ENCODE assay signal across 10 cellular contexts in genomic region chr7:55128693-55129394, GRCh38.
DNase-seq lines count a peak whose midpoint lies in the region; ATAC-seq and TF ChIP-seq lines count a peak whose summit lies in the region.
"Had no signal": no experiment of that assay in that cellular context is flagged by ENCODE, and none has a peak within 500 bp of the region (broad histone marks: within the 10 kb centered on the region; RNA-seq: fewer than 3 reads in every experiment).

No MANE protein-coding gene starts in this region.

- TF ChIP-seq POLR2A in gastrocnemius medialis (IDR thresholded peaks at IDR 0.05), result no peak

- H3K9me3 ChIP-seq in SJSA1 (replicated peaks), result no peaks in the 10 kb centered on the region
- no peaks in the 10 kb centered on the region for H3K9me3 ChIP-seq in gastrocnemius medialis

- intact Hi-C loops in gastrocnemius medialis (cut with DNase I; ENCODE audit: low total_unique reads) (loop anchor here (5.0 kb wide), 1 partner anchor 37 kb away; no protein-coding TSS in a partner anchor), dorsolateral prefrontal cortex (cut with DNase I) (no loop called here)

- H3K27me3 ChIP-seq in SJSA1 (replicated peaks), result no peaks in the 10 kb centered on the region
- H3K27me3 ChIP-seq in gastrocnemius medialis, result no peaks in the 10 kb centered on the region
- no peaks in the 10 kb centered on the region for H3K27me3 ChIP-seq in dorsolateral prefrontal cortex

- H3K4me1 ChIP-seq in SJSA1 (replicated peaks) (peaks cover 72% of the 10 kb centered on the region), gastrocnemius medialis (peaks cover 80 to 94% of the 10 kb centered on the region in 2 donors)
- H3K4me1 ChIP-seq: parathyroid adenoma had no signal

- H3K36me3 ChIP-seq in SJSA1 (no peaks in the 10 kb centered on the region), gastrocnemius medialis (no peaks in the 10 kb centered on the region)

- no peak overlapping the region for H3K4me3 ChIP-seq in SJSA1
- H3K4me3 ChIP-seq in gastrocnemius medialis, result no peak overlapping the region
- H3K4me3 ChIP-seq in dorsolateral prefrontal cortex, result no peak overlapping the region

- DNase-seq in DMS79 treated with DMSO at 0.1 percent for 48 hours (lab: John Stamatoyannopoulos, UW) (peak; percentile 75), SJSA1 (ENCODE audit: low read depth in 1 of 2, low spot score in 2 of 2) (peak; percentile 86 to 91), glomerular visceral epithelial cell (ENCODE audit: extremely low spot score) (peak; percentile 57), gastrocnemius medialis (peak in 1 of 2 donors; percentile 53), dorsolateral prefrontal cortex (no peak), DMS153 treated with DMSO at 0.1 percent for 48 hours (lab: John Stamatoyannopoulos, UW; ENCODE audit: unreplicated experiment) (no peak)
- DNase-seq in activated effector memory CD4-positive, alpha-beta T cell treated with anti-CD3 and anti-CD28 coated beads, Interleukin-2, amount 50 U/mL, for 16 hours, result no peak
- DNase-seq: activated CD4-positive, alpha-beta T cell treated with anti-CD3 and anti-CD28 coated beads, Interleukin-2, amount 50 U/mL, for 1 hour had no signal

- H3K27ac ChIP-seq in SJSA1, result peak overlapping the region; percentile 77
- peak overlapping the region; percentile 80 to 84 (median 82) for H3K27ac ChIP-seq in gastrocnemius medialis
- H3K27ac ChIP-seq in dorsolateral prefrontal cortex, result peak overlapping the region in 7 of 59 donors; percentile 0 to 70 (median 29)
- H3K27ac ChIP-seq: parathyroid adenoma had no signal

- ATAC-seq in gastrocnemius medialis (peak; percentile 42 to 50), GM19351 (IDR thresholded peaks at IDR 0.05; ENCODE audit: unreplicated experiment) (no peak)

- TF ChIP-seq CTCF in gastrocnemius medialis (IDR thresholded peaks at IDR 0.05 in 4 of 5, conservative IDR thresholded peaks at IDR 0.05 in 1 of 5) (no peak), dorsolateral prefrontal cortex (IDR thresholded peaks at IDR 0.05 in 54 of 56, conservative IDR thresholded peaks at IDR 0.05 in 2 of 56; ENCODE audit: low read depth in 1 of 56, partially characterized antibody in 56 of 56) (no peak)

- in situ Hi-C loops in gastrocnemius medialis (cut with MboI; ENCODE audit: low sequenced_read_pairs in 4 of 4), result no loop called here

Comparison
In these comparisons a context has a peak if more than half of its experiments do, and no peak if none do; other contexts are left out.
1. DNase-seq: peak in DMS79 treated with DMSO at 0.1 percent for 48 hours (single experiment), SJSA1 (2 of 2) and glomerular visceral epithelial cell (single experiment); none in activated effector memory CD4-positive, alpha-beta T cell treated with anti-CD3 and anti-CD28 coated beads, Interleukin-2, amount 50 U/mL, for 16 hours (single experiment), dorsolateral prefrontal cortex (0 of 10) and DMS153 treated with DMSO at 0.1 percent for 48 hours (single experiment).